9 cellular contexts compared by ENCODE assay signal in the genomic region with DNA sequence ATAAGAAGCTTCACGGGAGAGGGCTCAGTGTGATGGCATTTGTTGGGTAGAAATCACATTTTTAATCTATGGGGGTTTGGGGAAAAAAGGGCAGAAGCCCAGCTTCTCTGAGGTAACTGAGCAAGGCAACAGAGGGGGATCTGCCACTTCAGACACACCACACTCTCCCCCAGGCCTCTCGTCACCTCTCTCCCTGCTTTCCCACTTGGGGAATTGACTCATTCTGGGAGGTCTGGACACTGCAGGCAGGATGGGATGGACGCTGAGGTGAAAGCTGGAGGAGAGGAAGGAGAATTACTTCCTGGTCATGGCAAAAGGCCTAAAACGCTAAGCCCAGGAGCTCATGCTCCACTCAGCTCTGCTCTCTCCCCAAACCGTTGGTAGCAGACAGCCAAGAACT. TPM values are rescaled to one million over a fixed set of nuclear protein-coding genes. Genes with fewer than 3 reads are reported as not detected.
DNase-seq lines count a peak whose midpoint lies in the region; ATAC-seq and TF ChIP-seq lines count a peak whose summit lies in the region.
"Had no signal": no experiment of that assay in that cellular context is flagged by ENCODE, and none has a peak within 500 bp of the region (broad histone marks: within the 10 kb centered on the region; RNA-seq: fewer than 3 reads in every experiment).

No MANE protein-coding gene starts in this region.

- intact Hi-C loops in activated naive CD4-positive, alpha-beta T cell treated with anti-CD3 and anti-CD28 coated beads for 36 hours (cut with micrococcal nuclease), result loop anchor here (1.0 to 2.0 kb wide), 5 partner anchors 9 to 416 kb away; a partner anchor contains a TSS
- intact Hi-C loops in lower lobe of right lung (cut with DNase I), result no loop called here

- H3K4me1 Mint-ChIP-seq in activated naive CD4-positive, alpha-beta T cell treated with anti-CD3 and anti-CD28 coated beads for 36 hours (ENCODE audit: low read depth), result peaks cover 28% of the 10 kb centered on the region

- H3K27me3 ChIP-seq in lower lobe of right lung (ENCODE audit: low read depth) (no peaks in the 10 kb centered on the region), tibial nerve (no peaks in the 10 kb centered on the region)
- H3K27me3 ChIP-seq: BE2C had no signal

- no peaks in the 10 kb centered on the region for H3K9me3 Mint-ChIP-seq in activated naive CD4-positive, alpha-beta T cell treated with anti-CD3 and anti-CD28 coated beads for 36 hours

- H3K9me3 ChIP-seq in lower lobe of right lung (no peaks in the 10 kb centered on the region), tibial nerve (no peaks in the 10 kb centered on the region)
- H3K9me3 ChIP-seq: BE2C had no signal

- DNase-seq in activated naive CD4-positive, alpha-beta T cell treated with anti-CD3 and anti-CD28 coated beads for 36 hours, result no peak
- no peak for DNase-seq in activated naive CD4-positive, alpha-beta T cell treated with anti-CD3 and anti-CD28 coated beads, Interleukin-2, amount 50 U/mL, for 16 hours
- DNase-seq in astrocyte of the hippocampus (ENCODE audit: low read depth, low spot score) (peak; percentile 29), lower lobe of right lung (no peak), tibial nerve (ENCODE audit: low spot score in 2 of 2) (no peak)
- DNase-seq in activated CD8-positive, alpha-beta memory T cell treated with anti-CD3 and anti-CD28 coated beads for 24 hours, result no peak
- no peak for DNase-seq in stimulated activated CD4-positive, alpha-beta T cell treated with anti-CD3 and anti-CD28 coated beads, Interleukin-4, amount 100 ng/mL, for 1 hour

- H3K27me3 Mint-ChIP-seq in activated naive CD4-positive, alpha-beta T cell treated with anti-CD3 and anti-CD28 coated beads for 36 hours (ENCODE audit: low read depth), result no peaks in the 10 kb centered on the region

- ATAC-seq in lower lobe of right lung, result peak in 1 of 2 donors; percentile 5
- no peak for ATAC-seq in GM18868 (IDR thresholded peaks at IDR 0.05; ENCODE audit: unreplicated experiment)

- TF ChIP-seq CTCF in lower lobe of right lung (IDR thresholded peaks at IDR 0.05) (no peak), tibial nerve (IDR thresholded peaks at IDR 0.05) (no peak)

- H3K36me3 ChIP-seq in lower lobe of right lung, result peaks cover 35% of the 10 kb centered on the region
- H3K36me3 ChIP-seq in tibial nerve, result no peaks in the 10 kb centered on the region
- H3K36me3 ChIP-seq: BE2C had no signal

- H3K36me3 Mint-ChIP-seq in activated naive CD4-positive, alpha-beta T cell treated with anti-CD3 and anti-CD28 coated beads for 36 hours (ENCODE audit: low read depth), result no peaks in the 10 kb centered on the region

- H3K4me1 ChIP-seq in lower lobe of right lung (peaks cover 25% of the 10 kb centered on the region), tibial nerve (peaks cover 0 to 21% (median 10%) of the 10 kb centered on the region in 4 donors)
- H3K4me1 ChIP-seq: BE2C had no signal

- CTCF ChIA-PET in activated naive CD4-positive, alpha-beta T cell treated with anti-CD3 and anti-CD28 coated beads for 36 hours (lab: Charles Lee), result interaction anchor here (0.9 to 1.9 kb wide), 7 partner anchors 13 to 474 kb away, joined by 3 to 5 read pairs (median 4); a partner anchor contains a TSS

- H3K27ac ChIP-seq in lower lobe of right lung, result peak overlapping the region; percentile 80
- peak overlapping the region; percentile 48 to 77 (median 64) for H3K27ac ChIP-seq in tibial nerve

- TF ChIP-seq POLR2A in tibial nerve (IDR thresholded peaks at IDR 0.05), result no peak

- WGBS in tibial nerve, 2 donors, result 60 to 73% methylated on average over 5 of the region's 5 CpGs

- peak overlapping the region; percentile 59 for H3K27ac Mint-ChIP-seq in activated naive CD4-positive, alpha-beta T cell treated with anti-CD3 and anti-CD28 coated beads for 36 hours

- no peak for TF ChIP-seq EP300 in tibial nerve (IDR thresholded peaks at IDR 0.05)

- H3K4me3 Mint-ChIP-seq in activated naive CD4-positive, alpha-beta T cell treated with anti-CD3 and anti-CD28 coated beads for 36 hours, result no peak overlapping the region

- H3K4me3 ChIP-seq in lower lobe of right lung (no peak overlapping the region), tibial nerve (no peak overlapping the region)

RNA-seq across cellular contexts. Expression of a gene that starts 33.2 kb away (rescaled TPM):
- under 1 TPM; 0.19 to 0.25 TPM for total RNA-seq in activated naive CD4-positive, alpha-beta T cell treated with anti-CD3 and anti-CD28 coated beads for 36 hours
- total RNA-seq in lower lobe of right lung (74.7 TPM), tibial nerve (10 to 100 TPM in 3 of 4 donors, 1 to 10 TPM in 1; 9.8 to 39.3 (median 12.6) TPM)

Comparison
In these comparisons a context has a peak if more than half of its experiments do, and no peak if none do; other contexts are left out.
1. RNA of a gene that starts 33.2 kb away (total RNA-seq): 74.7 TPM in lower lobe of right lung (single experiment) and 9.8 to 39.3 TPM in tibial nerve; 0.19 to 0.25 TPM in activated naive CD4-positive, alpha-beta T cell treated with anti-CD3 and anti-CD28 coated beads for 36 hours; every median in the first group is over 4 times any median in the second.